In the genomic region with DNA sequence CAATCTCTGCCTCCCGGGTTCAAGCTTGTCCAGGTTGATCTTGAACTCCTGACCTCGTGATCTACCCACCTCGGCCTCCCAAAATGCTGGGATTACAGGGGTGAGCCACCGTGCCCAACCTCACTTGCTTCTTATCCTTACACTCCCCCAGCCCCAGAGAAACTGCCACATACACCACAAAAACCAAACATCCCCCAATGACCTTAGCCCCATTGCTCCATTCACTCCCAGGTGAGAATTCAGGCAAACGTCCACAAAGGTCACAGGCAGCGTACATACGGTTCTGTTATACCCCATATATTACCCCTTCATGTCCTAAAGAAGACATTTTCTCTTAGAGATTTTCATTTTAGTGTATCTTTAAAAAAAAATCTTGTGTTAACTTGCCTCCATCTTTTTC, we compare ENCODE assay signal across 1 cellular context. TPM values are rescaled to one million over a fixed set of nuclear protein-coding genes. Genes with fewer than 3 reads are reported as not detected.
"Had no signal": no experiment of that assay in that cellular context is flagged by ENCODE, and none has a peak within 500 bp of the region (broad histone marks: within the 10 kb centered on the region; RNA-seq: fewer than 3 reads in every experiment).

No MANE protein-coding gene starts in this region.

RNA-seq across cellular contexts. Expression of gene ITGB1BP2, which starts 1.1 kb away (rescaled TPM):
- polyA plus RNA-seq: immature natural killer cell had no signal
